In genomic region chr18:48049757-48050156, GRCh38 we compare ENCODE assay signal across 15 cellular contexts.
DNase-seq lines count a peak whose midpoint lies in the region; ATAC-seq, FAIRE-seq and TF ChIP-seq lines count a peak whose summit lies in the region.
"Had no signal": no experiment of that assay in that cellular context is flagged by ENCODE, and none has a peak within 500 bp of the region (broad histone marks: within the 10 kb centered on the region; RNA-seq: fewer than 3 reads in every experiment).

No MANE protein-coding gene starts in this region.

- no peak overlapping the region for H3K4me3 Mint-ChIP-seq in glutamatergic neuron (ENCODE audit: unreplicated experiment)
- H3K4me3 Mint-ChIP-seq: CD4-positive, alpha-beta T cell had no signal

- intact Hi-C loops in kidney (cut with DNase I) (no loop called here), spleen (cut with DNase I; ENCODE audit: low total_unique reads) (no loop called here)

- FAIRE-seq in kidney (lab: Jason Lieb, UNC) = no peak
- FAIRE-seq: HepG2 had no signal

- no peak for TF ChIP-seq POLR2A in spleen (IDR thresholded peaks at IDR 0.05)

- no peaks in the 10 kb centered on the region for H3K36me3 Mint-ChIP-seq in glutamatergic neuron (ENCODE audit: unreplicated experiment)

- DNase-seq in NCI-H82 (lab: John Stamatoyannopoulos, UW) (peak; percentile 93), WERI-Rb-1 (peak; percentile 98), kidney (peak; percentile 82), spleen (peak; percentile 69), dermis blood vessel endothelial cell (no peak), glutamatergic neuron (no peak), HuH-7.5 (ENCODE audit: low spot score) (no peak)
- DNase-seq: ACHN; CD4-positive, alpha-beta T cell; GOT3; NCI-H1105 treated with DMSO at 0.1 percent for 48 hours; NCI-H187; SJCRH30 had no signal

- TF ChIP-seq CTCF in WERI-Rb-1 (IDR thresholded peaks at IDR 0.05; ENCODE audit: low read depth, low read length) (peak; percentile 41; the same call in 1 of the 2 replicates), kidney (IDR thresholded peaks at IDR 0.05; ENCODE audit: borderline replicate concordance, extremely low read depth, insufficient read depth) (no peak), spleen (IDR thresholded peaks at IDR 0.05 in 8 of 11, conservative IDR thresholded peaks at IDR 0.05 in 3 of 11) (no peak), glutamatergic neuron (IDR thresholded peaks at IDR 0.05; ENCODE audit: partially characterized antibody, unreplicated experiment) (no peak)

- 40 to 77% (median 57%) methylated on average over 2 to 5 of the region's 5 CpGs for WGBS in spleen, 5 donors

- H3K4me1 Mint-ChIP-seq in glutamatergic neuron (ENCODE audit: low read depth, unreplicated experiment) = peaks cover 14% of the 10 kb centered on the region

- H3K4me3 ChIP-seq in WERI-Rb-1 (ENCODE audit: low read depth, low read length) (no peak overlapping the region), kidney (ENCODE audit: low read length in 2 of 2) (no peak overlapping the region), spleen (no peak overlapping the region)
- H3K4me3 ChIP-seq: SJCRH30 had no signal

- no peak for ATAC-seq in HG02973 (IDR thresholded peaks at IDR 0.05; ENCODE audit: unreplicated experiment)
- ATAC-seq: HepG2 had no signal

- H3K9me3 ChIP-seq in WERI-Rb-1 (ENCODE audit: severe bottlenecking) (peaks cover 4% of the 10 kb centered on the region), kidney (ENCODE audit: control insufficient read depth in 1 of 2, low read length in 2 of 2) (no peaks in the 10 kb centered on the region), spleen (peaks cover 0 to 8% (median 0%) of the 10 kb centered on the region in 8 donors)
- H3K9me3 ChIP-seq: SJCRH30 had no signal

- peaks cover 11% of the 10 kb centered on the region for H3K9me3 Mint-ChIP-seq in glutamatergic neuron (ENCODE audit: unreplicated experiment)
- H3K9me3 Mint-ChIP-seq: CD4-positive, alpha-beta T cell had no signal

- H3K9ac ChIP-seq in kidney (ENCODE audit: low read length in 2 of 2) = no peak overlapping the region

- H3K36me3 ChIP-seq in WERI-Rb-1 = no peaks in the 10 kb centered on the region
- no peaks in the 10 kb centered on the region for H3K36me3 ChIP-seq in kidney (ENCODE audit: control insufficient read depth in 1 of 2, insufficient read depth in 2 of 2, low read length in 2 of 2)
- H3K36me3 ChIP-seq in spleen = no peaks in the 10 kb centered on the region
- H3K36me3 ChIP-seq: SJCRH30 had no signal

- no peak overlapping the region for H3K27ac Mint-ChIP-seq in glutamatergic neuron (ENCODE audit: unreplicated experiment)
- H3K27ac Mint-ChIP-seq: CD4-positive, alpha-beta T cell had no signal

- H3K27me3 ChIP-seq in WERI-Rb-1 (ENCODE audit: insufficient read depth, low read depth, severe bottlenecking) (no peaks in the 10 kb centered on the region), spleen (replicated peaks in 1 of 7) (peaks cover 0 to 24% (median 0%) of the 10 kb centered on the region in 7 donors)
- H3K27me3 ChIP-seq: SJCRH30 had no signal

- H3K27ac ChIP-seq in WERI-Rb-1 = peak overlapping the region; percentile 78
- no peak overlapping the region for H3K27ac ChIP-seq in kidney (ENCODE audit: low read depth in 2 of 2, low read length in 2 of 2)
- peak overlapping the region in 2 of 8 donors; percentile 15 to 16 for H3K27ac ChIP-seq in spleen
- H3K27ac ChIP-seq: SJCRH30 had no signal

- peaks cover 3 to 6% of the 10 kb centered on the region in 2 donors for H3K4me1 ChIP-seq in kidney (ENCODE audit: control insufficient read depth in 1 of 2, insufficient read depth in 1 of 2, low read depth in 1 of 2, low read length in 2 of 2)
- peaks cover 0 to 37% (median 11%) of the 10 kb centered on the region in 6 donors for H3K4me1 ChIP-seq in spleen
- H3K4me1 ChIP-seq: SJCRH30 had no signal

- peaks cover 14% of the 10 kb centered on the region for H3K27me3 Mint-ChIP-seq in glutamatergic neuron (ENCODE audit: unreplicated experiment)

Comparison
In these comparisons a context has a peak if more than half of its experiments do, and no peak if none do; other contexts are left out.
1. DNase-seq: peak in NCI-H82 (single experiment), WERI-Rb-1 (single experiment), kidney (single experiment) and spleen (single experiment); none in dermis blood vessel endothelial cell (single experiment), glutamatergic neuron (single experiment) and HuH-7.5 (single experiment).